ENCODE assay signal across 11 cellular contexts in the genomic region with DNA sequence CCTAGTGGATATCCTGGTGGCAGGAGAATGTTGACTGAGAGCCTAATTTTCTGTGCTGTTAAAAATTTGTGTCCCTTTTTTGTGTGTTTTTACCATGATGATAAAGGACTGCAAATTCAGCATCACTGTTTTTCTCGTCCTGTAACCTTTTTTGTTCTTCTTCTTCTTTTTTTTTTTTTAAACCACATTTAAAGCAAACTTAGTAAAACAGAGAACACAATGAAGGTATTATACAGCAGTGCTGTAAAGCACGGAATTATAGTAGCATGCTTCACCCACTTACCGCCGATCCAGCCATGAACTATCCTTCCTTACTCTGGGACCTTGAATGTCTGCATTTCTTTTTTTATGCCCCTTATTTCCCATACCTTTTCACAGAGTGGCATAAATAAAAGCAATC.
"Had no signal": no experiment of that assay in that cellular context is flagged by ENCODE, and none has a peak within 500 bp of the region (broad histone marks: within the 10 kb centered on the region; RNA-seq: fewer than 3 reads in every experiment).

No MANE protein-coding gene starts in this region.

- H3K27ac Mint-ChIP-seq: stimulated activated naive B cell treated with anti-CD40 and anti-IgM and Interleukin-4, amounts not matched to agents 10 μg/mL and 1 μg/mL and 100 μg/mL, for 72 hours had no signal

- H3K4me3 Mint-ChIP-seq: stimulated activated naive B cell treated with anti-CD40 and anti-IgM and Interleukin-4, amounts not matched to agents 10 μg/mL and 1 μg/mL and 100 μg/mL, for 72 hours had no signal

- DNase-seq: activated CD8-positive, alpha-beta memory T cell treated with anti-CD3 and anti-CD28 coated beads for 24 hours; activated effector memory CD4-positive, alpha-beta T cell treated with Interleukin-2 at 50 U/mL for 16 hours; activated T-cell treated with anti-CD3 and anti-CD28 coated beads for 4 hours; effector CD4-positive, alpha-beta T cell; left ventricle myocardium superior; right lobe of liver; spleen; stimulated activated CD4-positive, alpha-beta T cell treated with anti-CD3 and anti-CD28 coated beads, Interleukin-1b, Interleukin-23, amount 100 ng/mL, for 48 hours; stimulated activated naive B cell treated with anti-CD40 and anti-IgM and Interleukin-4, amounts not matched to agents 10 μg/mL and 1 μg/mL and 100 μg/mL, for 72 hours; trophoblast cell had no signal

- ATAC-seq: activated CD4-positive, CD25-positive, alpha-beta regulatory T cell treated with anti-CD3 and anti-CD28 coated beads, Interleukin-2, amount 50 U/mL, for 24 hours; left ventricle myocardium superior; right lobe of liver; stimulated activated naive B cell treated with anti-CD40 and anti-IgM and Interleukin-4, amounts not matched to agents 10 μg/mL and 1 μg/mL and 100 μg/mL, for 72 hours had no signal

- H3K27ac ChIP-seq: right lobe of liver had no signal

- H3K9me3 Mint-ChIP-seq: stimulated activated naive B cell treated with anti-CD40 and anti-IgM and Interleukin-4, amounts not matched to agents 10 μg/mL and 1 μg/mL and 100 μg/mL, for 72 hours had no signal

- H3K27me3 Mint-ChIP-seq: stimulated activated naive B cell treated with anti-CD40 and anti-IgM and Interleukin-4, amounts not matched to agents 10 μg/mL and 1 μg/mL and 100 μg/mL, for 72 hours had no signal
